ENCODE assay signal across 21 cellular contexts in the genomic region with DNA sequence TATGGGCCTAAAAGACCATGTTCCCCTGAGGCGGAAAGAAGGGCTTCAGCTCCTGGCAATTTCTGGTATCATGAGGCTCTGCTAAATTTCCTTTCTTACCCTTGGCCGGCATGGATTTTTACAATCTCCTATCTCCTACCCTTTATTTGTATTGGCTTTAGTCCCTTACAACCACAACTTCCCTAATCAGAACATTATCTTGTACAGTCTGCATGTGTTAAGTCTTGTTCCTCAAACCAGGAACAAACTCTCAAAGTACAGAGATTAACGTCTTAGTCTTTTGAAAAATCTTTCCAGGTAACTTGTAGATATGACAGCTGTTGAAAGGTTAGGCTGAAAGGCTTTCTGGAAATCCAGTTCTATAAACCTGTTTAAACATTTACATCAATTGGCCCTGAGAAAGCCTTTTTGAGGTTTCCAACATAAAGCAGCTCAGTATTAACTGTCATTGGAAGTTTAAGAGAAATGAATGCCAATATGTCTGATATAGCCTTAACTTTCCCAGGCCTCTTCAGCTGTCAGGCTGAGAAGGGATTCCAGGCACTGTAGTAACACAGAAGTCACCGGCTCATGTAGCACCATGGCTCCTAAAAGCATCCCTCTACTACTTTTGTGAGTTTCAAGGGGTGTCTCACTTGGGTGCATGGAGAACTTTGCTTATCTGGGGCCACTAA.
DNase-seq lines count a peak whose midpoint lies in the region; ATAC-seq, FAIRE-seq and TF ChIP-seq lines count a peak whose summit lies in the region.
"Had no signal": no experiment of that assay in that cellular context is flagged by ENCODE, and none has a peak within 500 bp of the region (broad histone marks: within the 10 kb centered on the region; RNA-seq: fewer than 3 reads in every experiment).

No MANE protein-coding gene starts in this region.

- no TSS peak for BruUV-seq in K562 (replicated peaks; lab: Mats Ljungman, UMichigan)

- H3K79me2 ChIP-seq in K562 (ENCODE audit: control insufficient read depth, insufficient read depth, low read length): no peaks in the 10 kb centered on the region

- POLR2A ChIA-PET in K562 (lab: Yijun Ruan, JAX): interaction anchor here (0.7 kb wide), 1 partner anchor 1063 kb away, joined by 3 read pairs; no protein-coding TSS in a partner anchor

- TF ChIP-seq RAD21 in K562 (CRISPR knock-in tag; conservative IDR thresholded peaks at IDR 0.05 in 1 of 2, IDR thresholded peaks at IDR 0.05 in 1 of 2): no peak

- ATAC-seq in K562 (no peak), GM21526 (IDR thresholded peaks at IDR 0.05; ENCODE audit: low FRiP score, unreplicated experiment) (no peak), omental fat pad (ENCODE audit: low FRiP score) (no peak)

- H2AFZ ChIP-seq in K562 (ENCODE audit: low read depth, low read length): no peak overlapping the region
- H2AFZ ChIP-seq: neural progenitor cell had no signal

- no peaks in the 10 kb centered on the region for H4K20me1 ChIP-seq in K562 (replicated peaks; ENCODE audit: control insufficient read depth, insufficient read depth, low read length)

- H3K4me3 Mint-ChIP-seq in activated CD4-positive, alpha-beta T cell treated with anti-CD3 and anti-CD28 coated beads, Interleukin-2, amount 10 ng/mL, durations not matched to agents 24 days and 14 days: no peak overlapping the region
- H3K4me3 Mint-ChIP-seq: CD8-positive, alpha-beta memory T cell; neural progenitor cell; stimulated activated naive CD8-positive, alpha-beta T cell treated with anti-CD3 and anti-CD28 coated beads, Interleukin-15, Interleukin-2, amounts not matched to agents 100 ng/mL and 50 ng/mL, for 24 hours had no signal

- no peak overlapping the region for H3K27ac Mint-ChIP-seq in activated CD4-positive, alpha-beta T cell treated with anti-CD3 and anti-CD28 coated beads, Interleukin-2, amount 10 ng/mL, durations not matched to agents 24 days and 14 days
- H3K27ac Mint-ChIP-seq: neural progenitor cell; stimulated activated naive CD8-positive, alpha-beta T cell treated with anti-CD3 and anti-CD28 coated beads, Interleukin-15, Interleukin-2, amounts not matched to agents 100 ng/mL and 50 ng/mL, for 24 hours had no signal

- H3K9ac ChIP-seq in K562 (ENCODE audit: insufficient read depth in 1 of 2, low read depth in 2 of 2, low read length in 2 of 2) (no peak overlapping the region), mucosa of rectum (ENCODE audit: low read depth in 1 of 2, low read length in 2 of 2) (no peak overlapping the region)
- H3K9ac ChIP-seq: neural progenitor cell had no signal

- H3K27ac ChIP-seq in K562 (ENCODE audit: extremely low read depth, low read depth, low read length) (no peak overlapping the region), mucosa of rectum (ENCODE audit: low read depth in 2 of 2, low read length in 2 of 2) (peak overlapping the region; percentile 74 to 78)
- H3K27ac ChIP-seq: coronary artery, neural progenitor cell had no signal

- no peak for FAIRE-seq in K562 (lab: Jason Lieb, UNC)
- FAIRE-seq: frontal cortex had no signal

- DNase-seq in GDM1 (lab: John Stamatoyannopoulos, UW) (peak; percentile 8), NOMO-1 treated with DMSO at 0.1 percent for 48 hours (lab: John Stamatoyannopoulos, UW; ENCODE audit: unreplicated experiment) (peak; percentile 71), K562 (ENCODE audit: extremely low read depth in 1 of 4, low spot score in 3 of 4) (no peak), omental fat pad (ENCODE audit: low spot score) (no peak)
- no peak for DNase-seq in activated CD4-positive, alpha-beta T cell treated with anti-CD3 and anti-CD28 coated beads, Interleukin-2, amount 50 U/mL, for 4 hours
- DNase-seq in activated CD4-positive, alpha-beta T cell treated with anti-CD3 and anti-CD28 coated beads, Interleukin-2, amount 10 ng/mL, durations not matched to agents 24 days and 14 days: no peak
- DNase-seq: activated CD4-positive, alpha-beta T cell treated with anti-CD3 and anti-CD28 coated beads, Interleukin-2, amount 50 U/mL, for 1 hour; activated naive CD4-positive, alpha-beta T cell; anterior cingulate cortex; CD8-positive, alpha-beta memory T cell; DMS79; GOT3; kidney glomerular epithelial cell; NCI-H1092 treated with DMSO at 0.1 percent for 48 hours; NCI-H524 treated with DMSO at 0.1 percent for 48 hours had no signal

- CTCF ChIA-PET in K562 (lab: Yijun Ruan, JAX; ENCODE audit: low intra/inter-chr PET ratio): no interaction called here

- no peak overlapping the region for H3K4me2 ChIP-seq in K562 (ENCODE audit: insufficient read depth, low read length)
- H3K4me2 ChIP-seq: neural progenitor cell had no signal

- H3K27me3 Mint-ChIP-seq in activated CD4-positive, alpha-beta T cell treated with anti-CD3 and anti-CD28 coated beads, Interleukin-2, amount 10 ng/mL, durations not matched to agents 24 days and 14 days: peaks cover 9% of the 10 kb centered on the region
- H3K27me3 Mint-ChIP-seq: stimulated activated naive CD8-positive, alpha-beta T cell treated with anti-CD3 and anti-CD28 coated beads, Interleukin-15, Interleukin-2, amounts not matched to agents 100 ng/mL and 50 ng/mL, for 24 hours had no signal

- intact Hi-C loops in K562 (cut with micrococcal nuclease): no loop called here
- intact Hi-C loops in activated CD4-positive, alpha-beta T cell treated with anti-CD3 and anti-CD28 coated beads, Interleukin-2, amount 10 ng/mL, durations not matched to agents 24 days and 14 days (cut with micrococcal nuclease): no loop called here

- H3K9me3 ChIP-seq in K562 (replicated peaks; ENCODE audit: control insufficient read depth, insufficient read depth, low read depth, low read length) (no peaks in the 10 kb centered on the region), mucosa of rectum (ENCODE audit: control insufficient read depth in 2 of 2, low read length in 2 of 2) (no peaks in the 10 kb centered on the region)

- H3K36me3 Mint-ChIP-seq in activated CD4-positive, alpha-beta T cell treated with anti-CD3 and anti-CD28 coated beads, Interleukin-2, amount 10 ng/mL, durations not matched to agents 24 days and 14 days (ENCODE audit: low read depth): no peaks in the 10 kb centered on the region
- H3K36me3 Mint-ChIP-seq: neural progenitor cell had no signal

- no peak for TF ChIP-seq EP300 in K562 (IDR thresholded peaks at IDR 0.05; ENCODE audit: low read length)

- no peaks in the 10 kb centered on the region for H3K9me1 ChIP-seq in K562 (ENCODE audit: control insufficient read depth, insufficient read depth, low read length)

- WGBS in K562 (ENCODE audit: insufficient coverage, low coverage, missing lambda C conversion rate): 0% methylated on average over 4 of the region's 4 CpGs

- no peaks in the 10 kb centered on the region for H3K4me1 Mint-ChIP-seq in activated CD4-positive, alpha-beta T cell treated with anti-CD3 and anti-CD28 coated beads, Interleukin-2, amount 10 ng/mL, durations not matched to agents 24 days and 14 days
- H3K4me1 Mint-ChIP-seq: CD8-positive, alpha-beta memory T cell; neural progenitor cell had no signal

- peaks cover 3% of the 10 kb centered on the region for H3K9me3 Mint-ChIP-seq in activated CD4-positive, alpha-beta T cell treated with anti-CD3 and anti-CD28 coated beads, Interleukin-2, amount 10 ng/mL, durations not matched to agents 24 days and 14 days
- H3K9me3 Mint-ChIP-seq: stimulated activated naive CD8-positive, alpha-beta T cell treated with anti-CD3 and anti-CD28 coated beads, Interleukin-15, Interleukin-2, amounts not matched to agents 100 ng/mL and 50 ng/mL, for 24 hours had no signal

- H3K4me3 ChIP-seq in K562 (no peak overlapping the region), mucosa of rectum (ENCODE audit: low read length in 2 of 2) (peak overlapping the region in 1 of 2 donors; percentile 37)
- H3K4me3 ChIP-seq: coronary artery, neural progenitor cell had no signal

- 0 out of 5 replicates have a peak, but pooled peaks cover 0 to 4% of the 10 kb centered on the region in 2 experiments for H3K4me1 ChIP-seq in K562 (replicated peaks in 1 of 2; ENCODE audit: control insufficient read depth in 2 of 2, insufficient read depth in 2 of 2, low read length in 2 of 2)
- H3K4me1 ChIP-seq in mucosa of rectum (ENCODE audit: control insufficient read depth in 2 of 2, insufficient read depth in 2 of 2, low read length in 2 of 2): peaks cover 23 to 25% of the 10 kb centered on the region in 2 donors
- H3K4me1 ChIP-seq: neural progenitor cell had no signal

- H3K27me3 ChIP-seq in K562 (ENCODE audit: control insufficient read depth in 2 of 2, insufficient read depth in 2 of 2, low read length in 2 of 2): peaks cover 0 to 3% of the 10 kb centered on the region in 2 experiments; a peak in 1 of 5 replicates
- H3K27me3 ChIP-seq in mucosa of rectum (ENCODE audit: control insufficient read depth in 2 of 2, insufficient read depth in 2 of 2, low read length in 2 of 2): no peaks in the 10 kb centered on the region
- H3K27me3 ChIP-seq: neural progenitor cell had no signal

- TF ChIP-seq CTCF in K562 (IDR thresholded peaks at IDR 0.05 in 2 of 3, conservative IDR thresholded peaks at IDR 0.05 in 1 of 3; ENCODE audit: insufficient read depth in 2 of 3, low read depth in 1 of 3, low read length in 3 of 3) (no peak), omental fat pad (IDR thresholded peaks at IDR 0.05) (no peak)

- in situ Hi-C loops in K562 (cut with MboI): no loop called here

- TF ChIP-seq POLR2A in K562 (conservative IDR thresholded peaks at IDR 0.05): no peak

- H3K36me3 ChIP-seq in K562 (ENCODE audit: control insufficient read depth, insufficient read depth, low read length): no peaks in the 10 kb centered on the region
- H3K36me3 ChIP-seq in mucosa of rectum (ENCODE audit: control insufficient read depth in 2 of 2, insufficient read depth in 2 of 2, low read length in 2 of 2): no peaks in the 10 kb centered on the region
- H3K36me3 ChIP-seq: neural progenitor cell had no signal

TF ChIP-seq in K562, 482 proteins besides CTCF, POLR2A, EP300 and RAD21 (continues in another document):
- no peak for TF ChIP-seq BRD4 (IDR thresholded peaks at IDR 0.05)
- TF ChIP-seq SAFB (IDR thresholded peaks at IDR 0.05; ENCODE audit: borderline replicate concordance, low read depth, low read length): no peak
- no peak for TF ChIP-seq FOXA1 (IDR thresholded peaks at IDR 0.05; ENCODE audit: borderline replicate concordance)
- TF ChIP-seq, protein P1, sequence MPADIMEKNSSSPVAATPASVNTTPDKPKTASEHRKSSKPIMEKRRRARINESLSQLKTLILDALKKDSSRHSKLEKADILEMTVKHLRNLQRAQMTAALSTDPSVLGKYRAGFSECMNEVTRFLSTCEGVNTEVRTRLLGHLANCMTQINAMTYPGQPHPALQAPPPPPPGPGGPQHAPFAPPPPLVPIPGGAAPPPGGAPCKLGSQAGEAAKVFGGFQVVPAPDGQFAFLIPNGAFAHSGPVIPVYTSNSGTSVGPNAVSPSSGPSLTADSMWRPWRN (IDR thresholded peaks at IDR 0.05; ENCODE audit: low read depth): 0 out of 2 replicates have a peak, but pooled peaks have one; percentile 12

Comparison
In these comparisons a context has a peak if more than half of its experiments do, and no peak if none do; other contexts are left out.
1. DNase-seq: peak in GDM1 (single experiment) and NOMO-1 treated with DMSO at 0.1 percent for 48 hours (single experiment); none in K562 (0 of 4), activated CD4-positive, alpha-beta T cell treated with anti-CD3 and anti-CD28 coated beads, Interleukin-2, amount 50 U/mL, for 4 hours (0 of 2), activated CD4-positive, alpha-beta T cell treated with anti-CD3 and anti-CD28 coated beads, Interleukin-2, amount 10 ng/mL, durations not matched to agents 24 days and 14 days (single experiment) and omental fat pad (single experiment).